14 cellular contexts compared by ENCODE assay signal in the genomic region with DNA sequence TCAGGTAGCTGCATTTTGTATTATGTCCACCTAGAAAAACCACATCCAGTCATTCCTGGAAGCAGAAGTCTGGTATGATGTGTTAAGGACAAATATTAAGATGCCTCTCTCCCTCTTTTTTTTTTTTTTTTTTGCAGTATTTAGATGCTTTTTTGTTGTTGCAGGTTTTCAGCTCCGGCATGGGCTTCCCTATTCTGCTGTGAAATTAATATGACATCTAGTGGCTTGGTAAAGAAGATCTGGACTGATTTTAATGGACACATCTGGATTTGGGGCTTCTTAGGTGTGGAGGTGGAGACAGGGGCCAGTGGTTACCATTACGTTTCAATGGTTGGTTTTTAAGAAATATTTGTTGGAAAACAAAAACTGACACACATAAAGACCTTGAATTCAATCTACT. TPM values are rescaled to one million over a fixed set of nuclear protein-coding genes. Genes with fewer than 3 reads are reported as not detected.
DNase-seq lines count a peak whose midpoint lies in the region; TF ChIP-seq lines count a peak whose summit lies in the region.
"Had no signal": no experiment of that assay in that cellular context is flagged by ENCODE, and none has a peak within 500 bp of the region (broad histone marks: within the 10 kb centered on the region; RNA-seq: fewer than 3 reads in every experiment).

No MANE protein-coding gene starts in this region.

- TF ChIP-seq EP300 in neural cell (conservative IDR thresholded peaks at IDR 0.05; ENCODE audit: poor library complexity, severe bottlenecking) = no peak

- H3K27me3 ChIP-seq in mammary epithelial cell (ENCODE audit: insufficient read depth, low read length) = no peaks in the 10 kb centered on the region
- no peaks in the 10 kb centered on the region for H3K27me3 ChIP-seq in neural cell (ENCODE audit: insufficient read depth, low read depth, low read length)
- H3K27me3 ChIP-seq: thyroid gland had no signal

- intact Hi-C loops in mammary epithelial cell (cut with micrococcal nuclease) = loop anchor here (1.0 to 5.0 kb wide), 4 partner anchors 549 to 914 kb away; no protein-coding TSS in a partner anchor

- CTCF ChIA-PET in mammary epithelial cell (lab: Charles Lee; ENCODE audit: low non-redundant PET) = interaction anchor here (0.6 kb wide), 2 partner anchors 30 to 630 kb away, joined by 8 to 10 read pairs; no protein-coding TSS in a partner anchor

- peak overlapping the region; percentile 29 for H2AFZ ChIP-seq in mammary epithelial cell (ENCODE audit: low read depth, low read length)
- no peak overlapping the region for H2AFZ ChIP-seq in neural cell (ENCODE audit: low read depth, low read length)

- in situ Hi-C loops in mammary epithelial cell (cut with MboI; ENCODE audit: low sequenced_read_pairs in 2 of 2) = loop anchor here (5.0 to 10.0 kb wide), 4 partner anchors 191 to 383 kb away; no protein-coding TSS in a partner anchor

- H3K9me3 ChIP-seq in mammary epithelial cell (replicated peaks; ENCODE audit: insufficient read depth, low read length) = no peaks in the 10 kb centered on the region
- no peaks in the 10 kb centered on the region for H3K9me3 ChIP-seq in neural cell (ENCODE audit: low read length)
- H3K9me3 ChIP-seq: thyroid gland had no signal

- H3K79me2 ChIP-seq in mammary epithelial cell (ENCODE audit: insufficient read depth, low read length) (no peaks in the 10 kb centered on the region), neural cell (replicated peaks; ENCODE audit: insufficient read depth, low read length) (no peaks in the 10 kb centered on the region)

- 69% methylated on average over 2 of the region's 2 CpGs for WGBS in mammary epithelial cell (ENCODE audit: low coverage, missing lambda C conversion rate)

- dilution Hi-C loops in mammary epithelial cell (cut with HindIII; ENCODE audit: low sequenced_read_pairs) = no loop called here

- DNase-seq in NCI-H2081 (lab: John Stamatoyannopoulos, UW) (peak; percentile 1 to 45), NCI-H2081 treated with DMSO at 0.1 percent for 48 hours (lab: John Stamatoyannopoulos, UW) (no peak), LHCN-M2 (ENCODE audit: low read depth) (peak; percentile 31), mammary epithelial cell (no peak), erythroblast (lab: John Stamatoyannopoulos, UW) (no peak), hippocampal formation (lab: John Stamatoyannopoulos, UW) (no peak), NOMO-1 treated with dmso at 0.1 percent for 144 hours (lab: John Stamatoyannopoulos, UW; ENCODE audit: unreplicated experiment) (no peak)
- DNase-seq: activated CD4-positive, alpha-beta T cell treated with anti-CD3 and anti-CD28 coated beads, Interleukin-2, amount 50 U/mL, for 1 hour; amygdala; effector CD4-positive, alpha-beta T cell; MM.1S; thyroid gland had no signal

- H3K9me2 ChIP-seq in neural cell (ENCODE audit: insufficient read depth, low read length) = no peaks in the 10 kb centered on the region

- TF ChIP-seq CTCF in mammary epithelial cell (conservative IDR thresholded peaks at IDR 0.05 in 1 of 2, IDR thresholded peaks at IDR 0.05 in 1 of 2; ENCODE audit: extremely low read depth in 1 of 2, insufficient read depth in 1 of 2, low read depth in 1 of 2, low read length in 2 of 2) (peak in 1 of 2 donors; percentile 19), neural cell (IDR thresholded peaks at IDR 0.05; ENCODE audit: poor library complexity, severe bottlenecking) (peak; percentile 14)

- H3K4me2 ChIP-seq in mammary epithelial cell (ENCODE audit: insufficient read depth, low read depth, low read length) (no peak overlapping the region), neural cell (ENCODE audit: low read length) (no peak overlapping the region)

- H3K27ac ChIP-seq in mammary epithelial cell (ENCODE audit: insufficient read depth, low read depth, low read length) = no peak overlapping the region
- H3K27ac ChIP-seq in neural cell (ENCODE audit: low read length) = no peak overlapping the region
- H3K27ac ChIP-seq: thyroid gland had no signal

- H3K4me1 ChIP-seq in mammary epithelial cell (ENCODE audit: insufficient read depth, low read length) = peaks cover 6% of the 10 kb centered on the region

- BruUV-seq in mammary epithelial cell (replicated peaks; lab: Mats Ljungman, UMichigan) = no TSS peak

- H3K9ac ChIP-seq in mammary epithelial cell (ENCODE audit: insufficient read depth, low read length) = no peak overlapping the region
- H3K9ac ChIP-seq in neural cell (ENCODE audit: low read length) = no peak overlapping the region

- TF ChIP-seq POLR2A in erythroblast (IDR thresholded peaks at IDR 0.05; ENCODE audit: low read length) = no peak

- H3K36me3 ChIP-seq in mammary epithelial cell (ENCODE audit: insufficient read depth, low read length) (no peaks in the 10 kb centered on the region), neural cell (ENCODE audit: insufficient read depth, low read length) (no peaks in the 10 kb centered on the region)
- H3K36me3 ChIP-seq: thyroid gland had no signal

- H3F3A ChIP-seq in neural cell (ENCODE audit: insufficient read depth, low read length, poor library complexity, severe bottlenecking) = no peaks in the 10 kb centered on the region

- H4K20me1 ChIP-seq in mammary epithelial cell (ENCODE audit: insufficient read depth, low read length) (no peaks in the 10 kb centered on the region), neural cell (ENCODE audit: insufficient read depth) (no peaks in the 10 kb centered on the region)

- H3K4me3 ChIP-seq in mammary epithelial cell (replicated peaks in 1 of 3; ENCODE audit: insufficient read depth in 1 of 3, low read depth in 2 of 3, low read length in 3 of 3) (no peak overlapping the region), neural cell (ENCODE audit: low read length) (no peak overlapping the region)
- H3K4me3 ChIP-seq: thyroid gland had no signal

- TF ChIP-seq RAD21 in neural cell (conservative IDR thresholded peaks at IDR 0.05) = no peak

TF ChIP-seq in neural cell, 6 proteins besides CTCF, POLR2A, EP300 and RAD21:
- TF ChIP-seq EZH2 (IDR thresholded peaks at IDR 0.05; ENCODE audit: borderline replicate concordance, insufficient read depth, low read length, poor library complexity, severe bottlenecking) = no peak
- no peak for TF ChIP-seq TAF1 (IDR thresholded peaks at IDR 0.05; ENCODE audit: low read depth)
- no peak for TF ChIP-seq MXI1 (conservative IDR thresholded peaks at IDR 0.05; ENCODE audit: poor library complexity, severe bottlenecking)
- TF ChIP-seq SMC3 (conservative IDR thresholded peaks at IDR 0.05; ENCODE audit: poor library complexity) = no peak
- TF ChIP-seq POLR2AphosphoS5 (IDR thresholded peaks at IDR 0.05) = no peak
- TF ChIP-seq, protein P1, sequence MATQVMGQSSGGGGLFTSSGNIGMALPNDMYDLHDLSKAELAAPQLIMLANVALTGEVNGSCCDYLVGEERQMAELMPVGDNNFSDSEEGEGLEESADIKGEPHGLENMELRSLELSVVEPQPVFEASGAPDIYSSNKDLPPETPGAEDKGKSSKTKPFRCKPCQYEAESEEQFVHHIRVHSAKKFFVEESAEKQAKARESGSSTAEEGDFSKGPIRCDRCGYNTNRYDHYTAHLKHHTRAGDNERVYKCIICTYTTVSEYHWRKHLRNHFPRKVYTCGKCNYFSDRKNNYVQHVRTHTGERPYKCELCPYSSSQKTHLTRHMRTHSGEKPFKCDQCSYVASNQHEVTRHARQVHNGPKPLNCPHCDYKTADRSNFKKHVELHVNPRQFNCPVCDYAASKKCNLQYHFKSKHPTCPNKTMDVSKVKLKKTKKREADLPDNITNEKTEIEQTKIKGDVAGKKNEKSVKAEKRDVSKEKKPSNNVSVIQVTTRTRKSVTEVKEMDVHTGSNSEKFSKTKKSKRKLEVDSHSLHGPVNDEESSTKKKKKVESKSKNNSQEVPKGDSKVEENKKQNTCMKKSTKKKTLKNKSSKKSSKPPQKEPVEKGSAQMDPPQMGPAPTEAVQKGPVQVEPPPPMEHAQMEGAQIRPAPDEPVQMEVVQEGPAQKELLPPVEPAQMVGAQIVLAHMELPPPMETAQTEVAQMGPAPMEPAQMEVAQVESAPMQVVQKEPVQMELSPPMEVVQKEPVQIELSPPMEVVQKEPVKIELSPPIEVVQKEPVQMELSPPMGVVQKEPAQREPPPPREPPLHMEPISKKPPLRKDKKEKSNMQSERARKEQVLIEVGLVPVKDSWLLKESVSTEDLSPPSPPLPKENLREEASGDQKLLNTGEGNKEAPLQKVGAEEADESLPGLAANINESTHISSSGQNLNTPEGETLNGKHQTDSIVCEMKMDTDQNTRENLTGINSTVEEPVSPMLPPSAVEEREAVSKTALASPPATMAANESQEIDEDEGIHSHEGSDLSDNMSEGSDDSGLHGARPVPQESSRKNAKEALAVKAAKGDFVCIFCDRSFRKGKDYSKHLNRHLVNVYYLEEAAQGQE (IDR thresholded peaks at IDR 0.05; ENCODE audit: borderline replicate concordance) = no peak

RNA-seq across cellular contexts. Expression of a gene that starts 47.5 kb away (rescaled TPM):
- total RNA-seq in LHCN-M2 (2014; rRNA removed) (not detected in 2 replicates), mammary epithelial cell (1 to 10 TPM; 6.0 to 7.5 TPM)
- not detected for polyA plus RNA-seq in LHCN-M2 (2012)
- polyA plus RNA-seq in mammary epithelial cell (2.1 TPM), neural cell (0.34 TPM in 1 of 2 replicates, not detected in the other)
- polyA minus RNA-seq in mammary epithelial cell (1.9 TPM), neural cell (0.24 and 0.35 TPM in 2 replicates)
- total RNA-seq: NCI-H460 had no signal

Comparison
In these comparisons a context has a peak if more than half of its experiments do, and no peak if none do; other contexts are left out.
1. DNase-seq: peak in NCI-H2081 (2 of 2) and LHCN-M2 (single experiment); none in NCI-H2081 treated with DMSO at 0.1 percent for 48 hours (single experiment), mammary epithelial cell (single experiment), erythroblast (0 of 2), hippocampal formation (0 of 2) and NOMO-1 treated with dmso at 0.1 percent for 144 hours (single experiment).